ENCODE assay signal across 9 cellular contexts in genomic region chr15:99408236-99409096, GRCh38.
DNase-seq lines count a peak whose midpoint lies in the region; ATAC-seq, FAIRE-seq and TF ChIP-seq lines count a peak whose summit lies in the region.
"Had no signal": no experiment of that assay in that cellular context is flagged by ENCODE, and none has a peak within 500 bp of the region (broad histone marks: within the 10 kb centered on the region; RNA-seq: fewer than 3 reads in every experiment).

No MANE protein-coding gene starts in this region.

- POLR2A ChIA-PET in A549 (lab: Yijun Ruan, JAX), result interaction anchor here (2.2 kb wide), 1 partner anchor 157 kb away, joined by 8 read pairs; the partner anchor contains the start of gene MEF2A

- TF ChIP-seq RAD21 in A549 (conservative IDR thresholded peaks at IDR 0.05 in 1 of 2, IDR thresholded peaks at IDR 0.05 in 1 of 2), result no peak

- H3K4me2 ChIP-seq in A549, result peak overlapping the region; percentile 32

- TF ChIP-seq CTCF in A549 (IDR thresholded peaks at IDR 0.05) (no peak), epithelial cell of esophagus (IDR thresholded peaks at IDR 0.05; ENCODE audit: insufficient read depth, low read depth, low read length, missing control alignments) (no peak), omental fat pad (IDR thresholded peaks at IDR 0.05) (no peak), kidney (IDR thresholded peaks at IDR 0.05; ENCODE audit: borderline replicate concordance, extremely low read depth, insufficient read depth) (no peak)

- H3K4me1 ChIP-seq in A549 (peaks cover 20% of the 10 kb centered on the region), kidney (ENCODE audit: control insufficient read depth in 1 of 2, insufficient read depth in 1 of 2, low read depth in 1 of 2, low read length in 2 of 2) (peaks cover 5 to 6% of the 10 kb centered on the region in 2 donors)

- FAIRE-seq in A549 (lab: Jason Lieb, UNC) (no peak), kidney (lab: Jason Lieb, UNC) (no peak)

- 73% methylated on average over 12 of the region's 12 CpGs for WGBS in A549 (ENCODE audit: missing lambda C conversion rate)

- CTCF ChIA-PET in A549 (lab: Yijun Ruan, JAX), result interaction anchor here (0.7 to 7.7 kb wide), 48 partner anchors 9 to 354 kb away, joined by 3 to 94 read pairs (median 4); partner anchors contain the start of gene LYSMD4

- intact Hi-C loops in kidney (cut with DNase I), result no loop called here

- no peaks in the 10 kb centered on the region for H3K36me3 ChIP-seq in kidney (ENCODE audit: control insufficient read depth in 1 of 2, insufficient read depth in 2 of 2, low read length in 2 of 2)

- ATAC-seq in A549 (peak; percentile 21 to 44; a peak in 4 of 6 replicates), omental fat pad (ENCODE audit: low FRiP score) (peak; percentile 45), GM18505 (IDR thresholded peaks at IDR 0.05; ENCODE audit: unreplicated experiment) (no peak)

- H3K4me3 ChIP-seq in A549 (no peak overlapping the region), epithelial cell of esophagus (ENCODE audit: low read length) (no peak overlapping the region), kidney (ENCODE audit: low read length in 2 of 2) (no peak overlapping the region)

- H3K27ac ChIP-seq in A549, result peak overlapping the region in 1 of 2 experiments; percentile 42; a peak in 3 of 6 replicates
- no peak overlapping the region for H3K27ac ChIP-seq in kidney (ENCODE audit: low read depth in 2 of 2, low read length in 2 of 2)
- H3K27ac ChIP-seq: HL-60 had no signal

- no peak overlapping the region for H3K9ac ChIP-seq in kidney (ENCODE audit: low read length in 2 of 2)

- no peaks in the 10 kb centered on the region for H3K9me3 ChIP-seq in A549
- no peaks in the 10 kb centered on the region for H3K9me3 ChIP-seq in kidney (ENCODE audit: control insufficient read depth in 1 of 2, low read length in 2 of 2)

- no peak for TF ChIP-seq POLR2A in A549 (IDR thresholded peaks at IDR 0.05; ENCODE audit: low read length)
- no peak for TF ChIP-seq POLR2A in GM18505 (IDR thresholded peaks at IDR 0.05; ENCODE audit: borderline replicate concordance, extremely low read depth, insufficient read depth, insufficient read length)

- no peak for TF ChIP-seq EP300 in A549 (IDR thresholded peaks at IDR 0.05)

- DNase-seq in A549 (ENCODE audit: low read depth in 1 of 2, low spot score in 1 of 2), result peak in 1 of 2 experiments; percentile 24
- peak; percentile 5 for DNase-seq in NCI-H1092 treated with DMSO at 0.1 percent for 48 hours (lab: John Stamatoyannopoulos, UW)
- DNase-seq in epithelial cell of esophagus (ENCODE audit: low read depth), result peak; percentile 12
- no peak for DNase-seq in omental fat pad (ENCODE audit: low spot score)
- DNase-seq in kidney, result no peak
- DNase-seq in SIG-M5 (lab: John Stamatoyannopoulos, UW), result no peak
- no peak for DNase-seq in stimulated activated CD4-positive, alpha-beta T cell treated with anti-CD3 and anti-CD28 coated beads, Interleukin-4, amount 100 ng/mL, for 24 hours

TF ChIP-seq in A549, 52 proteins besides CTCF, POLR2A, EP300 and RAD21:
- TF ChIP-seq ELK1 (IDR thresholded peaks at IDR 0.05; ENCODE audit: low read depth, low read length), result no peak

Comparison
In these comparisons a context has a peak if more than half of its experiments do, and no peak if none do; other contexts are left out.
1. DNase-seq: peak in NCI-H1092 treated with DMSO at 0.1 percent for 48 hours (single experiment) and epithelial cell of esophagus (single experiment); none in omental fat pad (single experiment), kidney (single experiment), SIG-M5 (single experiment) and stimulated activated CD4-positive, alpha-beta T cell treated with anti-CD3 and anti-CD28 coated beads, Interleukin-4, amount 100 ng/mL, for 24 hours (single experiment).